In the genomic region with DNA sequence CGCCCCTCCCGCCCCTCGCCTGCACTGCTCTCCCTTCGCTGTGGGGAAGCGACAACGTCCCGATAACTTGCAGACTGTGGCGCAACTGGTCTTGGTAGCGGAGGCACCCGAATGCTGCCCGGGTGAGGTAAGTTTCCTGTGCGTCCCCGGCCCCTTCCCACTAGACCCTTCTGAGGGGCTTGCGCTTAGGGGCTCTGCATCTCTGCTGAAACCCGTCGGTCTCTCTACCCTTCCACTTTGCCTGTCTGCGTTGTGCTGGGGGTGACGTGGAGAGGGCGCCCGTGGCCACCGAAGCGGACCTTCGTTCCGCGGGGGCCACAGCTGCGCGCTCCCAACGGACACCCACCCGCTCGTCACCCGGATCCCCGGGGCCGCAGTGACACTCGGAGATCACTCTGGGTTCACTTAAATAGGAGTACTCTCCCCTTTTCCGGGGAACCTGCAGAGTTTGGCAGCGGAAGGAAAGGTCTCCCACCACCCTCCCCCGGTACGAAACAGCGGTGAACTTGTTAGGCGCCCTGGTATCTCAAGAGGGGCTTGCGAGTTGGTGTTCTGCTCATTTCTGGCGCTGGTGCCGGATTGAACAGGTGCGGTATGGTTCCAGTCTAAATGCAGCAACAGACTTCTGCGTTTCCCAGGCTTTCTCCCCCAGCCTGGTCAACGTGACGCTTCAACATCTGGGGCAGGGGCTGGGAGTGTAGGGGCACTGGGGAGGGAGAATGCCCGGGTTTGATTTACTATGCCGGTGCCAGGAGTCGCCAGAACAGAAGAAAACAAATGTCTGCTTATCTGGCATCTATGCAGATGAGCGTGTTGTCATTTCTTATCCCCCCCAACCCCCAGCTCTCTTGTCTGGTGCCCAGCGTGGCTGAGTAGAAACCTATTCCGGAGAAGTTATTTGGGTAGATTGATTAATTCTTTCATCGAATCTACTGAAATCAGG, we compare ENCODE assay signal across 8 cellular contexts. TPM values are rescaled to one million over a fixed set of nuclear protein-coding genes. Genes with fewer than 3 reads are reported as not detected.
DNase-seq lines count a peak whose midpoint lies in the region; ATAC-seq and TF ChIP-seq lines count a peak whose summit lies in the region.

No MANE protein-coding gene starts in this region.

- H3K27me3 ChIP-seq in naive thymus-derived CD4-positive, alpha-beta T cell (ENCODE audit: control insufficient read depth in 2 of 2, insufficient read depth in 2 of 2, low read length in 2 of 2): peaks cover 3 to 14% of the 10 kb centered on the region in 2 donors

- H3K9me3 Mint-ChIP-seq in naive thymus-derived CD4-positive, alpha-beta T cell: peaks cover 0 to 3% (median 0%) of the 10 kb centered on the region in 11 donors

- no peaks in the 10 kb centered on the region for H3K9me3 ChIP-seq in naive thymus-derived CD4-positive, alpha-beta T cell (ENCODE audit: control insufficient read depth in 2 of 3, low read length in 3 of 3)

- H3K36me3 Mint-ChIP-seq in naive thymus-derived CD4-positive, alpha-beta T cell: no peaks in the 10 kb centered on the region

- intact Hi-C loops in naive thymus-derived CD4-positive, alpha-beta T cell (cut with micrococcal nuclease): loop anchor here (2.0 to 10.0 kb wide), 5 partner anchors 75 to 321 kb away; a partner anchor contains a TSS

- H3K27me3 Mint-ChIP-seq in naive thymus-derived CD4-positive, alpha-beta T cell: peaks cover 72 to 83% (median 77%) of the 10 kb centered on the region in 5 donors

- H3K4me1 Mint-ChIP-seq in naive thymus-derived CD4-positive, alpha-beta T cell: peaks cover 5 to 25% (median 20%) of the 10 kb centered on the region in 7 donors

- peak; percentile 55 for DNase-seq in activated CD8-positive, alpha-beta memory T cell treated with anti-CD3 and anti-CD28 coated beads, Interleukin-2, amount 50 U/mL, for 48 hours
- no peak for DNase-seq in activated CD8-positive, alpha-beta memory T cell treated with anti-CD3 and anti-CD28 coated beads for 24 hours
- DNase-seq in SK-N-DZ (ENCODE audit: low spot score): peak; percentile 11
- DNase-seq in erythroblast (lab: John Stamatoyannopoulos, UW): peak; percentile 88 to 90
- peak in 1 of 9 donors; percentile 46 for DNase-seq in naive thymus-derived CD4-positive, alpha-beta T cell
- no peak for DNase-seq in NCI-H1092 treated with DMSO at 0.1 percent for 48 hours (lab: John Stamatoyannopoulos, UW)
- DNase-seq in NCI-H2081 treated with DMSO at 0.1 percent for 48 hours (lab: John Stamatoyannopoulos, UW): no peak

- ATAC-seq in HG03066 (IDR thresholded peaks at IDR 0.05; ENCODE audit: low read depth, unreplicated experiment): peak; percentile 24
- peak; percentile 8 for ATAC-seq in naive thymus-derived CD4-positive, alpha-beta T cell

- H3K36me3 ChIP-seq in naive thymus-derived CD4-positive, alpha-beta T cell (ENCODE audit: control insufficient read depth in 2 of 3, insufficient read depth in 3 of 3, low read length in 3 of 3): no peaks in the 10 kb centered on the region

- H3K27ac ChIP-seq in naive thymus-derived CD4-positive, alpha-beta T cell (ENCODE audit: low read depth, low read length): no peak overlapping the region

- H3K4me3 ChIP-seq in naive thymus-derived CD4-positive, alpha-beta T cell (ENCODE audit: low read length): no peak overlapping the region

- POLR2A ChIA-PET in naive thymus-derived CD4-positive, alpha-beta T cell (lab: Charles Lee): no interaction called here

- H3K27ac Mint-ChIP-seq in naive thymus-derived CD4-positive, alpha-beta T cell: peak overlapping the region in 1 of 9 donors; percentile 70

- H3K4me1 ChIP-seq in naive thymus-derived CD4-positive, alpha-beta T cell (ENCODE audit: control insufficient read depth in 2 of 2, insufficient read depth in 2 of 2, low read length in 2 of 2): peaks cover 0 to 6% of the 10 kb centered on the region in 2 donors

- no peak for TF ChIP-seq POLR2A in erythroblast (IDR thresholded peaks at IDR 0.05; ENCODE audit: low read length)

- peak overlapping the region; percentile 59 to 95 (median 80) for H3K4me3 Mint-ChIP-seq in naive thymus-derived CD4-positive, alpha-beta T cell

- CTCF ChIA-PET in naive thymus-derived CD4-positive, alpha-beta T cell (lab: Charles Lee): interaction anchor here (1.0 kb wide), 1 partner anchor 294 kb away, joined by 5 read pairs; no protein-coding TSS in a partner anchor

RNA-seq across cellular contexts. Expression of gene PIP5K1B, which starts 0.9 kb away (rescaled TPM):
- not detected in 2 replicates for polyA plus RNA-seq in SK-N-DZ (2014; cell fraction: cytosol; rRNA removed)
- polyA plus RNA-seq in SK-N-DZ (2014; cell fraction: nucleus; rRNA removed): not detected in 2 replicates
- 1 to 10 TPM in 3 of 5 experiments, under 1 TPM in 2; 0.22 to 4.2 (median 1.5) TPM for total RNA-seq in naive thymus-derived CD4-positive, alpha-beta T cell
- polyA plus RNA-seq in naive thymus-derived CD4-positive, alpha-beta T cell: under 1 TPM; 0.08 to 0.54 TPM

Comparison
In these comparisons a context has a peak if more than half of its experiments do, and no peak if none do; other contexts are left out.
1. DNase-seq: peak in activated CD8-positive, alpha-beta memory T cell treated with anti-CD3 and anti-CD28 coated beads, Interleukin-2, amount 50 U/mL, for 48 hours (single experiment), SK-N-DZ (single experiment) and erythroblast (2 of 2); none in activated CD8-positive, alpha-beta memory T cell treated with anti-CD3 and anti-CD28 coated beads for 24 hours (single experiment), NCI-H1092 treated with DMSO at 0.1 percent for 48 hours (single experiment) and NCI-H2081 treated with DMSO at 0.1 percent for 48 hours (single experiment).